ENCODE assay signal across 1 cellular context in the genomic region with DNA sequence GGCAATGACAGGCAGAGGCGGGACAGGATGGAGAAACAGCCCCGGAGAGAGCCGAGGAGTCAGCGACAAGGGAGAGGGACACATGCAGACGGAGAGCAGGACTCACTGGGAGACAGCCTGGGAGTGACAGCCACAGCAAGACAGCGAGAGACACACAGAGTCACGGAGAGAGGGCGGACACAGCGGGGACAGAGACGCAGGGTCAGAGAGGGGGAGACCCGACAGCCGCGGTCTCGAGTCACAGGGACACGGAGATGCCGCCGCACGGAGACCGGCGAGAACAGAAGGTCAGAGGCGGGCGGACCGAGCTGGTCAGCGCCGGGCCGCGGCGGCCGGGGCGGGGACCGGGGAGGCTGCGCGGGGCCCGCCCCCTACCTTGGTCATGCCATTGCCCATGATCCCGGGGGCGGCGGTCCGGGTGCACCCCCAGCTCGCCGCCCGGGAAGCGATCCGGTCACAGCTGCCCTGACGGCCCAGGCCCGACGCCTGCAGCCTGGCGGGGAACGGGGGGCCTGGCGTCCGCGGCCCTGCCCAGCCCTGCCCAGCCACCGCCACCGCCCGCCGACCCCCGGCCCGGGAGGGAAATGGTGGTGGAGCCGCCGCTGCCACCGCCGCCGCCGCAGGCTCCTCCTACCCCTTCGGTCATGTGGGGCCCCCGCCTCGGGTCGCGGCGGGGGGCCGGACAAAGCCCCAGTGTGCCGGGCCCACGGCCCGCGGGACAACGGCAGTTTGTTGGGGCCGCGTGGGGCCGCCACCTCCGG.
TF ChIP-seq lines count a peak whose summit lies in the region.

A gene with protein sequence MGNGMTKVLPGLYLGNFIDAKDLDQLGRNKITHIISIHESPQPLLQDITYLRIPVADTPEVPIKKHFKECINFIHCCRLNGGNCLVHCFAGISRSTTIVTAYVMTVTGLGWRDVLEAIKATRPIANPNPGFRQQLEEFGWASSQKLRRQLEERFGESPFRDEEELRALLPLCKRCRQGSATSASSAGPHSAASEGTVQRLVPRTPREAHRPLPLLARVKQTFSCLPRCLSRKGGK (minus strand): TSS at position 586 of the 761 bp plus-strand sequence. CDS start 190 bp downstream, at position 396.
A gene with protein sequence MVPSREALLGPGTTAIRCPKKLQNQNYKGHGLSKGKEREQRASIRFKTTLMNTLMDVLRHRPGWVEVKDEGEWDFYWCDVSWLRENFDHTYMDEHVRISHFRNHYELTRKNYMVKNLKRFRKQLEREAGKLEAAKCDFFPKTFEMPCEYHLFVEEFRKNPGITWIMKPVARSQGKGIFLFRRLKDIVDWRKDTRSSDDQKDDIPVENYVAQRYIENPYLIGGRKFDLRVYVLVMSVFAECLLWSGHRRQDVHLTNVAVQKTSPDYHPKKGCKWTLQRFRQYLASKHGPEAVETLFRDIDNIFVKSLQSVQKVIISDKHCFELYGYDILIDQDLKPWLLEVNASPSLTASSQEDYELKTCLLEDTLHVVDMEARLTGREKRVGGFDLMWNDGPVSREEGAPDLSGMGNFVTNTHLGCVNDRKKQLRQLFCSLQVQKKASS (plus strand): TSS at position 693 of the 761 bp plus-strand sequence. CDS start 493 bp downstream, outside the sequence.

TF ChIP-seq in HepG2, 621 proteins besides CTCF, POLR2A, EP300 and RAD21 (continued from another document and continues in another):
- TF ChIP-seq, protein P1, sequence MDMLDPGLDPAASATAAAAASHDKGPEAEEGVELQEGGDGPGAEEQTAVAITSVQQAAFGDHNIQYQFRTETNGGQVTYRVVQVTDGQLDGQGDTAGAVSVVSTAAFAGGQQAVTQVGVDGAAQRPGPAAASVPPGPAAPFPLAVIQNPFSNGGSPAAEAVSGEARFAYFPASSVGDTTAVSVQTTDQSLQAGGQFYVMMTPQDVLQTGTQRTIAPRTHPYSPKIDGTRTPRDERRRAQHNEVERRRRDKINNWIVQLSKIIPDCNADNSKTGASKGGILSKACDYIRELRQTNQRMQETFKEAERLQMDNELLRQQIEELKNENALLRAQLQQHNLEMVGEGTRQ (IDR thresholded peaks at IDR 0.05; ENCODE audit: low read depth, low read length), result 0 out of 2 replicates have a peak, but pooled peaks have one; percentile 25
- TF ChIP-seq, protein P1 (CRISPR knock-in tag; IDR thresholded peaks at IDR 0.05; ENCODE audit: borderline replicate concordance), result no peak
- TF ChIP-seq CBX5 (CRISPR knock-in tag; IDR thresholded peaks at IDR 0.05; ENCODE audit: borderline replicate concordance) (no peak), UBTF (CRISPR knock-in tag; IDR thresholded peaks at IDR 0.05) (peak; percentile 54), GABPB1 (CRISPR knock-in tag; IDR thresholded peaks at IDR 0.05) (peak; percentile 49), CBX1 (IDR thresholded peaks at IDR 0.05; ENCODE audit: low read depth) (no peak), TMF1 (CRISPR knock-in tag; IDR thresholded peaks at IDR 0.05; ENCODE audit: low read depth) (peak; percentile 69; the same call in 1 of the 2 replicates), PRMT3 (CRISPR knock-in tag; IDR thresholded peaks at IDR 0.05; ENCODE audit: borderline replicate concordance, low read depth) (no peak), MTA1 (CRISPR knock-in tag; IDR thresholded peaks at IDR 0.05; ENCODE audit: borderline replicate concordance) (peak; percentile 46; the same call in 1 of the 2 replicates), E2F2 (CRISPR knock-in tag; IDR thresholded peaks at IDR 0.05; ENCODE audit: borderline replicate concordance) (no peak), HNRNPK (IDR thresholded peaks at IDR 0.05; ENCODE audit: low read depth, low read length, poor library complexity, severe bottlenecking) (peak; percentile 51), TRAFD1 (CRISPR knock-in tag; IDR thresholded peaks at IDR 0.05; ENCODE audit: borderline replicate concordance) (0 out of 2 replicates have a peak, but pooled peaks have one; percentile 38), YEATS2 (CRISPR knock-in tag; IDR thresholded peaks at IDR 0.05; ENCODE audit: borderline replicate concordance) (no peak), ZFP36L1 (CRISPR knock-in tag; IDR thresholded peaks at IDR 0.05) (no peak), SIN3A (IDR thresholded peaks at IDR 0.05; ENCODE audit: borderline replicate concordance, low read depth, low read length) (peak; percentile 24; the same call in 1 of the 2 replicates), RFX3 (CRISPR knock-in tag; IDR thresholded peaks at IDR 0.05) (no peak), ZNF260 (CRISPR knock-in tag; IDR thresholded peaks at IDR 0.05; ENCODE audit: borderline replicate concordance, low read depth) (0 out of 2 replicates have a peak, but pooled peaks have one; percentile 72), ZNF329 (CRISPR knock-in tag; IDR thresholded peaks at IDR 0.05; ENCODE audit: low read depth) (peak; percentile 52; the same call in 1 of the 2 replicates), SAP130 (CRISPR knock-in tag; IDR thresholded peaks at IDR 0.05; ENCODE audit: low read depth) (0 out of 2 replicates have a peak, but pooled peaks have one; percentile 26), ZNF616 (CRISPR knock-in tag; IDR thresholded peaks at IDR 0.05; ENCODE audit: low read depth) (0 out of 2 replicates have a peak, but pooled peaks have one; percentile 35), ZNF124 (CRISPR knock-in tag; IDR thresholded peaks at IDR 0.05) (no peak), ISL2 (CRISPR knock-in tag; IDR thresholded peaks at IDR 0.05) (peak; percentile 13; the same call in 1 of the 2 replicates), RERE (CRISPR knock-in tag; IDR thresholded peaks at IDR 0.05; ENCODE audit: low read depth) (no peak), MED8 (CRISPR knock-in tag; IDR thresholded peaks at IDR 0.05; ENCODE audit: insufficient replicate concordance) (no peak), ARID2 (CRISPR knock-in tag; IDR thresholded peaks at IDR 0.05; ENCODE audit: borderline replicate concordance) (0 out of 2 replicates have a peak, but pooled peaks have one; percentile 38), MEF2D (CRISPR knock-in tag; IDR thresholded peaks at IDR 0.05) (0 out of 2 replicates have a peak, but pooled peaks have one; percentile 19), TCF7L2 (IDR thresholded peaks at IDR 0.05; ENCODE audit: low read depth, low read length) (no peak), MTF2 (CRISPR knock-in tag; IDR thresholded peaks at IDR 0.05; ENCODE audit: borderline replicate concordance) (peak; percentile 51; the same call in 1 of the 2 replicates), REPIN1 (CRISPR knock-in tag; IDR thresholded peaks at IDR 0.05; ENCODE audit: borderline replicate concordance, low read depth) (peak; percentile 35; the same call in 1 of the 2 replicates), ZBTB38 (CRISPR knock-in tag; IDR thresholded peaks at IDR 0.05) (0 out of 2 replicates have a peak, but pooled peaks have one; percentile 40), ETV6 (CRISPR knock-in tag; conservative IDR thresholded peaks at IDR 0.05) (no peak)
- TF ChIP-seq, protein P2, sequence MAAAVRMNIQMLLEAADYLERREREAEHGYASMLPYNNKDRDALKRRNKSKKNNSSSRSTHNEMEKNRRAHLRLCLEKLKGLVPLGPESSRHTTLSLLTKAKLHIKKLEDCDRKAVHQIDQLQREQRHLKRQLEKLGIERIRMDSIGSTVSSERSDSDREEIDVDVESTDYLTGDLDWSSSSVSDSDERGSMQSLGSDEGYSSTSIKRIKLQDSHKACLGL (CRISPR knock-in tag; IDR thresholded peaks at IDR 0.05), result peak; percentile 38; the same call in 1 of the 2 replicates
- TF ChIP-seq, protein P3, sequence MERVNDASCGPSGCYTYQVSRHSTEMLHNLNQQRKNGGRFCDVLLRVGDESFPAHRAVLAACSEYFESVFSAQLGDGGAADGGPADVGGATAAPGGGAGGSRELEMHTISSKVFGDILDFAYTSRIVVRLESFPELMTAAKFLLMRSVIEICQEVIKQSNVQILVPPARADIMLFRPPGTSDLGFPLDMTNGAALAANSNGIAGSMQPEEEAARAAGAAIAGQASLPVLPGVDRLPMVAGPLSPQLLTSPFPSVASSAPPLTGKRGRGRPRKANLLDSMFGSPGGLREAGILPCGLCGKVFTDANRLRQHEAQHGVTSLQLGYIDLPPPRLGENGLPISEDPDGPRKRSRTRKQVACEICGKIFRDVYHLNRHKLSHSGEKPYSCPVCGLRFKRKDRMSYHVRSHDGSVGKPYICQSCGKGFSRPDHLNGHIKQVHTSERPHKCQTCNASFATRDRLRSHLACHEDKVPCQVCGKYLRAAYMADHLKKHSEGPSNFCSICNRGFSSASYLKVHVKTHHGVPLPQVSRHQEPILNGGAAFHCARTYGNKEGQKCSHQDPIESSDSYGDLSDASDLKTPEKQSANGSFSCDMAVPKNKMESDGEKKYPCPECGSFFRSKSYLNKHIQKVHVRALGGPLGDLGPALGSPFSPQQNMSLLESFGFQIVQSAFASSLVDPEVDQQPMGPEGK (CRISPR knock-in tag; IDR thresholded peaks at IDR 0.05), result peak; percentile 85
- TF ChIP-seq, protein P4, sequence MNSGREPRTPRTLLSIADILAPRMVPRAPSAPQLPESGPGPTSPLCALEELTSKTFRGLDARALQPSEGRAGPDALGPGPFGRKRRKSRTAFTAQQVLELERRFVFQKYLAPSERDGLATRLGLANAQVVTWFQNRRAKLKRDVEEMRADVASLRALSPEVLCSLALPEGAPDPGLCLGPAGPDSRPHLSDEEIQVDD (CRISPR knock-in tag; IDR thresholded peaks at IDR 0.05; ENCODE audit: borderline replicate concordance), result 0 out of 2 replicates have a peak, but pooled peaks have one; percentile 74
